ENCODE assay signal across 1 cellular context in the genomic region with DNA sequence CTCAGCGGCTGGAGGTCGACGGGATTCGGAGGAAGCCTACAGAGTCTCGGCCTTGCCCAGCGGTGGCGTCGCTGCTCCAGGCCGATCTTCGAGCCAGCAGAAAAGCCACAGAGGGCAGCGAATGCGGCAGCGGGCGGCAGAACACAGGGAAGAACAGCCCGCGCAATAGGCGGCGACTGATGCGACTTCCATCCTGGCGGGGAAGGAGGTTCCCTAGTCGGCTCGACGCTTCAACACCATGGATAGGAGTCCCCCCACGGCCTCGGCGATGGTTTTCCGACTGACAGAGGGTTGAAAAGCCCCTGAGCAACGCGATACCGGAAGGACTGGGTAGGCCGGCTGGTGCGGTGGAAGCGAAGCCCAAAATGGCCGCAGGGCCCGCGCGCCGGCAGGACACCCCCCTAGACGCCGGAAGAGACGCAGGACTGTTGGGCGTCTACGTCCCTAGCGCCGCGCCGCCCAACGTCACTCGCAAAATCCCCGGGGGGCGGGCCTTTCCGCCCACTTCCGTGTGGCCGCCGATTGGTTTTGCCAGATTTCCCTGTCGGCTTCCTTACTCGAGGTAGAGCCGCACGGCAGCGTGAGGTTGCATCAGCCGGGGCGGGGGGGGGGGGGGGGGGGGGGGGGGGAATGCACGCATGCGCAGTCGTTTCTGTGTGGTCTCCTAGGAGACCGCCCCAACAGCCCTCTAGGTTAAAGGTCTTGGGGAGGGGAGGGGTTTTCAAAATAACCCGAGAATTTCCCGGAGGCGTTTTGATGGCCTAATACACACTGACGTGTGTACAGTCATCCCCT.
TF ChIP-seq lines count a peak whose summit lies in the region.

A gene (minus strand): TSS at position 367 of the 795 bp plus-strand sequence. CDS start 406 bp downstream, outside the sequence.

TF ChIP-seq in HEK293, 187 proteins besides CTCF, POLR2A, EP300 and RAD21 (continued from another document and continues in another):
- TF ChIP-seq, protein P1, sequence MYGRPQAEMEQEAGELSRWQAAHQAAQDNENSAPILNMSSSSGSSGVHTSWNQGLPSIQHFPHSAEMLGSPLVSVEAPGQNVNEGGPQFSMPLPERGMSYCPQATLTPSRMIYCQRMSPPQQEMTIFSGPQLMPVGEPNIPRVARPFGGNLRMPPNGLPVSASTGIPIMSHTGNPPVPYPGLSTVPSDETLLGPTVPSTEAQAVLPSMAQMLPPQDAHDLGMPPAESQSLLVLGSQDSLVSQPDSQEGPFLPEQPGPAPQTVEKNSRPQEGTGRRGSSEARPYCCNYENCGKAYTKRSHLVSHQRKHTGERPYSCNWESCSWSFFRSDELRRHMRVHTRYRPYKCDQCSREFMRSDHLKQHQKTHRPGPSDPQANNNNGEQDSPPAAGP (tag by site-specific recombination; IDR thresholded peaks at IDR 0.05) = peak; percentile 72
- TF ChIP-seq ZNF223 (tag by site-specific recombination; IDR thresholded peaks at IDR 0.05) (no peak), IKZF3 (tag by site-specific recombination; IDR thresholded peaks at IDR 0.05) (no peak), ZBTB1 (tag by site-specific recombination; IDR thresholded peaks at IDR 0.05) (no peak), ZNF843 (tag by site-specific recombination; IDR thresholded peaks at IDR 0.05) (no peak), SCRT1 (tag by site-specific recombination; IDR thresholded peaks at IDR 0.05; ENCODE audit: borderline replicate concordance) (no peak), ZNF214 (tag by site-specific recombination; IDR thresholded peaks at IDR 0.05; ENCODE audit: borderline replicate concordance) (no peak), ZNF473 (tag by site-specific recombination; IDR thresholded peaks at IDR 0.05) (no peak), ZNF585B (tag by site-specific recombination; IDR thresholded peaks at IDR 0.05) (no peak), ZNF785 (tag by site-specific recombination; IDR thresholded peaks at IDR 0.05) (no peak), ZNF654 (tag by site-specific recombination; IDR thresholded peaks at IDR 0.05; ENCODE audit: low read depth) (no peak), YY1 (tag by site-specific recombination; IDR thresholded peaks at IDR 0.05) (peak; percentile 89), ZNF629 (tag by site-specific recombination; IDR thresholded peaks at IDR 0.05) (peak; percentile 99), TCF7L2 (IDR thresholded peaks at IDR 0.05; ENCODE audit: borderline replicate concordance, low read depth, low read length) (no peak), ZNF324 (tag by site-specific recombination; IDR thresholded peaks at IDR 0.05) (no peak), ZNF621 (tag by site-specific recombination; IDR thresholded peaks at IDR 0.05) (no peak), SP7 (tag by site-specific recombination; IDR thresholded peaks at IDR 0.05) (peak; percentile 62; the same call in 1 of the 2 replicates), MZF1 (tag by site-specific recombination; IDR thresholded peaks at IDR 0.05; ENCODE audit: borderline replicate concordance) (no peak; the same call in 1 of the 2 replicates), ZFHX2 (tag by site-specific recombination; conservative IDR thresholded peaks at IDR 0.05) (no peak; the same call in 1 of the 2 replicates), ZNF112 (tag by site-specific recombination; IDR thresholded peaks at IDR 0.05) (no peak), ZNF132 (tag by site-specific recombination; IDR thresholded peaks at IDR 0.05; ENCODE audit: borderline replicate concordance) (no peak), ZNF366 (tag by site-specific recombination; conservative IDR thresholded peaks at IDR 0.05) (no peak), ZNF37A (tag by site-specific recombination; IDR thresholded peaks at IDR 0.05) (no peak), ZNF791 (tag by site-specific recombination; IDR thresholded peaks at IDR 0.05) (no peak), ZBTB20 (tag by site-specific recombination; IDR thresholded peaks at IDR 0.05) (peak; percentile 4; the same call in 1 of the 2 replicates), ZNF248 (tag by site-specific recombination; IDR thresholded peaks at IDR 0.05) (no peak), HOXD13 (CRISPR knock-in tag; IDR thresholded peaks at IDR 0.05; ENCODE audit: borderline replicate concordance) (no peak), ZNF501 (tag by site-specific recombination; IDR thresholded peaks at IDR 0.05) (peak; percentile 86), ZNF768 (tag by site-specific recombination; IDR thresholded peaks at IDR 0.05) (no peak), KLF7 (tag by site-specific recombination; IDR thresholded peaks at IDR 0.05; ENCODE audit: borderline replicate concordance) (no peak), ZNF571 (tag by site-specific recombination; IDR thresholded peaks at IDR 0.05) (no peak), ZNF837 (tag by site-specific recombination; IDR thresholded peaks at IDR 0.05) (no peak), ZSCAN16 (tag by site-specific recombination; IDR thresholded peaks at IDR 0.05) (no peak)
- TF ChIP-seq, protein P2, sequence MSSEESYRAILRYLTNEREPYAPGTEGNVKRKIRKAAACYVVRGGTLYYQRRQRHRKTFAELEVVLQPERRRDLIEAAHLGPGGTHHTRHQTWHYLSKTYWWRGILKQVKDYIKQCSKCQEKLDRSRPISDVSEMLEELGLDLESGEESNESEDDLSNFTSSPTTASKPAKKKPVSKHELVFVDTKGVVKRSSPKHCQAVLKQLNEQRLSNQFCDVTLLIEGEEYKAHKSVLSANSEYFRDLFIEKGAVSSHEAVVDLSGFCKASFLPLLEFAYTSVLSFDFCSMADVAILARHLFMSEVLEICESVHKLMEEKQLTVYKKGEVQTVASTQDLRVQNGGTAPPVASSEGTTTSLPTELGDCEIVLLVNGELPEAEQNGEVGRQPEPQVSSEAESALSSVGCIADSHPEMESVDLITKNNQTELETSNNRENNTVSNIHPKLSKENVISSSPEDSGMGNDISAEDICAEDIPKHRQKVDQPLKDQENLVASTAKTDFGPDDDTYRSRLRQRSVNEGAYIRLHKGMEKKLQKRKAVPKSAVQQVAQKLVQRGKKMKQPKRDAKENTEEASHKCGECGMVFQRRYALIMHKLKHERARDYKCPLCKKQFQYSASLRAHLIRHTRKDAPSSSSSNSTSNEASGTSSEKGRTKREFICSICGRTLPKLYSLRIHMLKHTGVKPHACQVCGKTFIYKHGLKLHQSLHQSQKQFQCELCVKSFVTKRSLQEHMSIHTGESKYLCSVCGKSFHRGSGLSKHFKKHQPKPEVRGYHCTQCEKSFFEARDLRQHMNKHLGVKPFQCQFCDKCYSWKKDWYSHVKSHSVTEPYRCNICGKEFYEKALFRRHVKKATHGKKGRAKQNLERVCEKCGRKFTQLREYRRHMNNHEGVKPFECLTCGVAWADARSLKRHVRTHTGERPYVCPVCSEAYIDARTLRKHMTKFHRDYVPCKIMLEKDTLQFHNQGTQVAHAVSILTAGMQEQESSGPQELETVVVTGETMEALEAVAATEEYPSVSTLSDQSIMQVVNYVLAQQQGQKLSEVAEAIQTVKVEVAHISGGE (tag by site-specific recombination; conservative IDR thresholded peaks at IDR 0.05; ENCODE audit: low read depth) = peak; percentile 86
- TF ChIP-seq, protein P3, sequence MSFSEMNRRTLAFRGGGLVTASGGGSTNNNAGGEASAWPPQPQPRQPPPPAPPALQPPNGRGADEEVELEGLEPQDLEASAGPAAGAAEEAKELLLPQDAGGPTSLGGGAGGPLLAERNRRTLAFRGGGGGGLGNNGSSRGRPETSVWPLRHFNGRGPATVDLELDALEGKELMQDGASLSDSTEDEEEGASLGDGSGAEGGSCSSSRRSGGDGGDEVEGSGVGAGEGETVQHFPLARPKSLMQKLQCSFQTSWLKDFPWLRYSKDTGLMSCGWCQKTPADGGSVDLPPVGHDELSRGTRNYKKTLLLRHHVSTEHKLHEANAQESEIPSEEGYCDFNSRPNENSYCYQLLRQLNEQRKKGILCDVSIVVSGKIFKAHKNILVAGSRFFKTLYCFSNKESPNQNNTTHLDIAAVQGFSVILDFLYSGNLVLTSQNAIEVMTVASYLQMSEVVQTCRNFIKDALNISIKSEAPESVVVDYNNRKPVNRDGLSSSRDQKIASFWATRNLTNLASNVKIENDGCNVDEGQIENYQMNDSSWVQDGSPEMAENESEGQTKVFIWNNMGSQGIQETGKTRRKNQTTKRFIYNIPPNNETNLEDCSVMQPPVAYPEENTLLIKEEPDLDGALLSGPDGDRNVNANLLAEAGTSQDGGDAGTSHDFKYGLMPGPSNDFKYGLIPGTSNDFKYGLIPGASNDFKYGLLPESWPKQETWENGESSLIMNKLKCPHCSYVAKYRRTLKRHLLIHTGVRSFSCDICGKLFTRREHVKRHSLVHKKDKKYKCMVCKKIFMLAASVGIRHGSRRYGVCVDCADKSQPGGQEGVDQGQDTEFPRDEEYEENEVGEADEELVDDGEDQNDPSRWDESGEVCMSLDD (tag by site-specific recombination; IDR thresholded peaks at IDR 0.05) = peak; percentile 55; the same call in 1 of the 2 replicates
- TF ChIP-seq, protein P4, sequence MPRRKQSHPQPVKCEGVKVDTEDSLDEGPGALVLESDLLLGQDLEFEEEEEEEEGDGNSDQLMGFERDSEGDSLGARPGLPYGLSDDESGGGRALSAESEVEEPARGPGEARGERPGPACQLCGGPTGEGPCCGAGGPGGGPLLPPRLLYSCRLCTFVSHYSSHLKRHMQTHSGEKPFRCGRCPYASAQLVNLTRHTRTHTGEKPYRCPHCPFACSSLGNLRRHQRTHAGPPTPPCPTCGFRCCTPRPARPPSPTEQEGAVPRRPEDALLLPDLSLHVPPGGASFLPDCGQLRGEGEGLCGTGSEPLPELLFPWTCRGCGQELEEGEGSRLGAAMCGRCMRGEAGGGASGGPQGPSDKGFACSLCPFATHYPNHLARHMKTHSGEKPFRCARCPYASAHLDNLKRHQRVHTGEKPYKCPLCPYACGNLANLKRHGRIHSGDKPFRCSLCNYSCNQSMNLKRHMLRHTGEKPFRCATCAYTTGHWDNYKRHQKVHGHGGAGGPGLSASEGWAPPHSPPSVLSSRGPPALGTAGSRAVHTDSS (tag by site-specific recombination; IDR thresholded peaks at IDR 0.05) = no peak
- TF ChIP-seq, protein P5, sequence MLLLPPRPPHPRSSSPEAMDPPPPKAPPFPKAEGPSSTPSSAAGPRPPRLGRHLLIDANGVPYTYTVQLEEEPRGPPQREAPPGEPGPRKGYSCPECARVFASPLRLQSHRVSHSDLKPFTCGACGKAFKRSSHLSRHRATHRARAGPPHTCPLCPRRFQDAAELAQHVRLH (tag by site-specific recombination; IDR thresholded peaks at IDR 0.05) = peak; percentile 64; the same call in 1 of the 2 replicates
- TF ChIP-seq, protein P6, sequence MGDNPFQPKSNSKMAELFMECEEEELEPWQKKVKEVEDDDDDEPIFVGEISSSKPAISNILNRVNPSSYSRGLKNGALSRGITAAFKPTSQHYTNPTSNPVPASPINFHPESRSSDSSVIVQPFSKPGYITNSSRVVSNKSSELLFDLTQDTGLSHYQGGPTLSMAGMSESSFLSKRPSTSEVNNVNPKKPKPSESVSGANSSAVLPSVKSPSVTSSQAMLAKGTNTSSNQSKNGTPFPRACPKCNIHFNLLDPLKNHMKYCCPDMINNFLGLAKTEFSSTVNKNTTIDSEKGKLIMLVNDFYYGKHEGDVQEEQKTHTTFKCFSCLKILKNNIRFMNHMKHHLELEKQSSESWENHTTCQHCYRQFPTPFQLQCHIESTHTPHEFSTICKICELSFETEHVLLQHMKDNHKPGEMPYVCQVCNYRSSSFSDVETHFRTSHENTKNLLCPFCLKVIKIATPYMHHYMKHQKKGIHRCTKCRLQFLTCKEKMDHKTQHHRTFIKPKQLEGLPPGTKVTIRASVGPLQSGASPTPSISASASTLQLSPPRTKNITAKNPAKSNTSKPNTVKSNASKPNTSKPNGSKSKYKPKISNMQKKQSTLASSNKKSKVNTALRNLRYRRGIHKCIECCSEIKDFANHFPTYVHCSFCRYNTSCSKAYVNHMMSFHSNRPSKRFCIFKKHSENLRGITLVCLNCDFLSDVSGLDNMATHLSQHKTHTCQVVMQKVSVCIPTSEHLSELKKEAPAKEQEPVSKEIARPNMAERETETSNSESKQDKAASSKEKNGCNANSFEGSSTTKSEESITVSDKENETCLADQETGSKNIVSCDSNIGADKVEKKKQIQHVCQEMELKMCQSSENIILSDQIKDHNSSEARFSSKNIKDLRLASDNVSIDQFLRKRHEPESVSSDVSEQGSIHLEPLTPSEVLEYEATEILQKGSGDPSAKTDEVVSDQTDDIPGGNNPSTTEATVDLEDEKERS (tag by site-specific recombination; IDR thresholded peaks at IDR 0.05) = 0 out of 2 replicates have a peak, but pooled peaks have one; percentile 24
- TF ChIP-seq, protein P7, sequence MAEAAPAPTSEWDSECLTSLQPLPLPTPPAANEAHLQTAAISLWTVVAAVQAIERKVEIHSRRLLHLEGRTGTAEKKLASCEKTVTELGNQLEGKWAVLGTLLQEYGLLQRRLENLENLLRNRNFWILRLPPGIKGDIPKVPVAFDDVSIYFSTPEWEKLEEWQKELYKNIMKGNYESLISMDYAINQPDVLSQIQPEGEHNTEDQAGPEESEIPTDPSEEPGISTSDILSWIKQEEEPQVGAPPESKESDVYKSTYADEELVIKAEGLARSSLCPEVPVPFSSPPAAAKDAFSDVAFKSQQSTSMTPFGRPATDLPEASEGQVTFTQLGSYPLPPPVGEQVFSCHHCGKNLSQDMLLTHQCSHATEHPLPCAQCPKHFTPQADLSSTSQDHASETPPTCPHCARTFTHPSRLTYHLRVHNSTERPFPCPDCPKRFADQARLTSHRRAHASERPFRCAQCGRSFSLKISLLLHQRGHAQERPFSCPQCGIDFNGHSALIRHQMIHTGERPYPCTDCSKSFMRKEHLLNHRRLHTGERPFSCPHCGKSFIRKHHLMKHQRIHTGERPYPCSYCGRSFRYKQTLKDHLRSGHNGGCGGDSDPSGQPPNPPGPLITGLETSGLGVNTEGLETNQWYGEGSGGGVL (tag by site-specific recombination; IDR thresholded peaks at IDR 0.05) = peak; percentile 82
- TF ChIP-seq, protein P8, sequence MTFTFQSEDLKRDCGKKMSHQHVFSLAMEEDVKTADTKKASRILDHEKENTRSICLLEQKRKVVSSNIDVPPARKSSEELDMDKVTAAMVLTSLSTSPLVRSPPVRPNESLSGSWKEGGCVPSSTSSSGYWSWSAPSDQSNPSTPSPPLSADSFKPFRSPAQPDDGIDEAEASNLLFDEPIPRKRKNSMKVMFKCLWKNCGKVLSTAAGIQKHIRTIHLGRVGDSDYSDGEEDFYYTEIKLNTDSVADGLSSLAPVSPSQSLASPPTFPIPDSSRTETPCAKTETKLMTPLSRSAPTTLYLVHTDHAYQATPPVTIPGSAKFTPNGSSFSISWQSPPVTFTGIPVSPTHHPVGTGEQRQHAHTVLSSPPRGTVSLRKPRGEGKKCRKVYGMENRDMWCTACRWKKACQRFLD (tag by site-specific recombination; IDR thresholded peaks at IDR 0.05) = no peak
- TF ChIP-seq, protein P9, sequence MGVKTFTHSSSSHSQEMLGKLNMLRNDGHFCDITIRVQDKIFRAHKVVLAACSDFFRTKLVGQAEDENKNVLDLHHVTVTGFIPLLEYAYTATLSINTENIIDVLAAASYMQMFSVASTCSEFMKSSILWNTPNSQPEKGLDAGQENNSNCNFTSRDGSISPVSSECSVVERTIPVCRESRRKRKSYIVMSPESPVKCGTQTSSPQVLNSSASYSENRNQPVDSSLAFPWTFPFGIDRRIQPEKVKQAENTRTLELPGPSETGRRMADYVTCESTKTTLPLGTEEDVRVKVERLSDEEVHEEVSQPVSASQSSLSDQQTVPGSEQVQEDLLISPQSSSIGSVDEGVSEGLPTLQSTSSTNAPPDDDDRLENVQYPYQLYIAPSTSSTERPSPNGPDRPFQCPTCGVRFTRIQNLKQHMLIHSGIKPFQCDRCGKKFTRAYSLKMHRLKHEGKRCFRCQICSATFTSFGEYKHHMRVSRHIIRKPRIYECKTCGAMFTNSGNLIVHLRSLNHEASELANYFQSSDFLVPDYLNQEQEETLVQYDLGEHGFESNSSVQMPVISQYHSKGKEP (tag by site-specific recombination; IDR thresholded peaks at IDR 0.05) = no peak; the same call in 1 of the 2 replicates
